Comparison of ENCODE assay signal across 8 cellular contexts in genomic region chrX:43654431-43655150, GRCh38. TPM values are rescaled to one million over a fixed set of nuclear protein-coding genes. Genes with fewer than 3 reads are reported as not detected.
A peak's percentile ranks its signal among the peaks of the same experiment; 100 is the strongest.
DNase-seq lines count a peak whose midpoint lies in the region; ATAC-seq, FAIRE-seq and TF ChIP-seq lines count a peak whose summit lies in the region.

No MANE protein-coding gene starts in this region.

- peak overlapping the region; percentile 90 for H2AFZ ChIP-seq in endothelial cell of umbilical vein (ENCODE audit: low read depth, low read length)

- dilution Hi-C loops in endothelial cell of umbilical vein (cut with MboI; ENCODE audit: extremely low pct_ligation_motif_present, low sequenced_read_pairs), result no loop called here

- H3K9ac ChIP-seq in NT2/D1 (ENCODE audit: insufficient read length, low read depth), result peak overlapping the region; percentile 72
- H3K9ac ChIP-seq in endothelial cell of umbilical vein (replicated peaks; ENCODE audit: extremely low read depth, insufficient read depth, low read length), result peak overlapping the region; percentile 95

- H3K4me3 ChIP-seq in NT2/D1 (ENCODE audit: insufficient read length, low read depth), result peak overlapping the region; percentile 66
- H3K4me3 ChIP-seq in endothelial cell of umbilical vein (replicated peaks in 1 of 3; ENCODE audit: insufficient read depth in 1 of 3, low read depth in 1 of 3, low read length in 3 of 3), result peak overlapping the region; percentile 42 to 76 (median 74)

- peak overlapping the region; percentile 95 for H3K27ac ChIP-seq in endothelial cell of umbilical vein (ENCODE audit: insufficient read depth, low read depth, low read length)

- H3K27ac Mint-ChIP-seq in mesothelial cell of epicardium, result peak overlapping the region; percentile 100

- peak; percentile 96 for ATAC-seq in GM21381 (IDR thresholded peaks at IDR 0.05; ENCODE audit: unreplicated experiment)

- DNase-seq in CMK (ENCODE audit: low read depth), result peak; percentile 81
- DNase-seq in HT1080 (ENCODE audit: low read depth), result peak; percentile 89
- peak; percentile 82 for DNase-seq in NT2/D1 (ENCODE audit: low read depth, low spot score)
- peak; percentile 72 for DNase-seq in activated T-cell treated with anti-CD3 and anti-CD28 coated beads for 24 hours (ENCODE audit: low read depth)
- DNase-seq in endothelial cell of umbilical vein (ENCODE audit: low read depth, low spot score), result peak; percentile 92
- DNase-seq in mesothelial cell of epicardium (ENCODE audit: low spot score in 2 of 2, unreplicated experiment in 2 of 2), result peak; percentile 78 to 89
- DNase-seq in stimulated activated CD8-positive, alpha-beta memory T cell treated with anti-CD3 and anti-CD28 coated beads, Interleukin-15, amount 100 ng/mL, for 4 hours (ENCODE audit: low read depth in 2 of 2), result peak; percentile 67

- H4K20me1 ChIP-seq in endothelial cell of umbilical vein (replicated peaks; ENCODE audit: control insufficient read depth, extremely low read depth, insufficient read depth, low read length), result no peaks in the 10 kb centered on the region

- H3K9me3 ChIP-seq in NT2/D1 (ENCODE audit: insufficient read depth, low read length), result no peaks in the 10 kb centered on the region
- no peaks in the 10 kb centered on the region for H3K9me3 ChIP-seq in endothelial cell of umbilical vein (replicated peaks; ENCODE audit: control insufficient read depth, insufficient read depth, low read length)

- no TSS peak for BruUV-seq in endothelial cell of umbilical vein (replicated peaks; lab: Mats Ljungman, UMichigan)

- H3K27me3 ChIP-seq in NT2/D1 (ENCODE audit: insufficient read depth, insufficient read length), result peaks cover 17% of the 10 kb centered on the region
- no peaks in the 10 kb centered on the region for H3K27me3 ChIP-seq in endothelial cell of umbilical vein (ENCODE audit: control insufficient read depth in 2 of 2, insufficient read depth in 2 of 2, low read length in 2 of 2)

- FAIRE-seq in endothelial cell of umbilical vein (lab: Jason Lieb, UNC), result peak; percentile 94

- no peaks in the 10 kb centered on the region for H3K79me2 ChIP-seq in endothelial cell of umbilical vein (ENCODE audit: control insufficient read depth, insufficient read depth, low read length)

- peak overlapping the region; percentile 93 for H3K4me3 Mint-ChIP-seq in mesothelial cell of epicardium

- peaks cover 11% of the 10 kb centered on the region for H3K9me3 Mint-ChIP-seq in mesothelial cell of epicardium

- peak; percentile 52 for TF ChIP-seq POLR2A in endothelial cell of umbilical vein (IDR thresholded peaks at IDR 0.05; ENCODE audit: low read depth, low read length)

- H3K4me2 ChIP-seq in endothelial cell of umbilical vein (ENCODE audit: insufficient read depth, low read length), result peak overlapping the region; percentile 67

- CTCF ChIA-PET in endothelial cell of umbilical vein (lab: Charles Lee), result interaction anchor here (0.8 to 2.4 kb wide), 5 partner anchors 49 to 96 kb away, joined by 3 to 20 read pairs (median 5); no protein-coding TSS in a partner anchor

- TF ChIP-seq CTCF in endothelial cell of umbilical vein (IDR thresholded peaks at IDR 0.05; ENCODE audit: extremely low read depth in 1 of 2, insufficient read depth in 1 of 2, low read depth in 1 of 2, low read length in 2 of 2), result peak; percentile 9 to 41
- no peak for TF ChIP-seq CTCF in mesothelial cell of epicardium (IDR thresholded peaks at IDR 0.05; ENCODE audit: unreplicated experiment)

- no peaks in the 10 kb centered on the region for H3K4me1 ChIP-seq in NT2/D1 (ENCODE audit: insufficient read depth, insufficient read length)
- H3K4me1 ChIP-seq in endothelial cell of umbilical vein (ENCODE audit: control insufficient read depth, extremely low read depth, insufficient read depth, low read length), result no peaks in the 10 kb centered on the region

- no peaks in the 10 kb centered on the region for H3K36me3 Mint-ChIP-seq in mesothelial cell of epicardium

- H3K4me1 Mint-ChIP-seq in mesothelial cell of epicardium, result no peaks in the 10 kb centered on the region

- H3K27me3 Mint-ChIP-seq in mesothelial cell of epicardium (ENCODE audit: low read depth), result no peaks in the 10 kb centered on the region

- intact Hi-C loops in endothelial cell of umbilical vein (cut with micrococcal nuclease), result loop anchor here (1.0 kb wide), 2 partner anchors 49 to 96 kb away; no protein-coding TSS in a partner anchor

- H3K9me1 ChIP-seq in endothelial cell of umbilical vein (replicated peaks; ENCODE audit: control insufficient read depth, extremely low read depth, insufficient read depth, low read length), result no peaks in the 10 kb centered on the region

- H3K36me3 ChIP-seq in NT2/D1 (ENCODE audit: insufficient read depth, insufficient read length, low read length), result no peaks in the 10 kb centered on the region
- no peaks in the 10 kb centered on the region for H3K36me3 ChIP-seq in endothelial cell of umbilical vein (ENCODE audit: control insufficient read depth in 2 of 2, extremely low read depth in 1 of 2, insufficient read depth in 2 of 2, low read length in 2 of 2)

- POLR2A ChIA-PET in endothelial cell of umbilical vein (lab: Charles Lee), result interaction anchor here (1.0 kb wide), 1 partner anchor 53 kb away, joined by 3 read pairs; no protein-coding TSS in a partner anchor

TF ChIP-seq in endothelial cell of umbilical vein, 7 proteins besides CTCF, POLR2A, EP300 and RAD21:
- TF ChIP-seq FOS (IDR thresholded peaks at IDR 0.05; ENCODE audit: borderline replicate concordance, insufficient read depth, low read length), result no peak
- TF ChIP-seq POLR2AphosphoS5 (IDR thresholded peaks at IDR 0.05; ENCODE audit: insufficient read depth, low read depth, low read length), result peak; percentile 38

RNA-seq across cellular contexts. Expression of gene MAOA, which starts 1.5 kb away (rescaled TPM):
- 9.3 and 14.5 TPM in 2 replicates for total RNA-seq in HT1080 (2014; rRNA removed; shearing (Covaris generic))
- 6.6 and 7.4 TPM in 2 replicates for polyA plus RNA-seq in HT1080 (2015; cell fraction: cytosol; rRNA removed)
- polyA plus RNA-seq in HT1080 (2015; cell fraction: nucleus; rRNA removed), result 5.9 and 8.2 TPM in 2 replicates
- 18.1 and 23.5 TPM in 2 replicates for total RNA-seq in endothelial cell of umbilical vein
- polyA plus RNA-seq in endothelial cell of umbilical vein, result 8.7 and 12.6 TPM in 2 replicates
- 17.3 and 17.7 TPM in 2 replicates for polyA plus RNA-seq in endothelial cell of umbilical vein (2011; cell fraction: cytosol; rRNA removed)
- 17.5 and 22.0 TPM in 2 replicates for polyA plus RNA-seq in endothelial cell of umbilical vein (2011; cell fraction: nucleus; rRNA removed)
- 13.2 and 14.9 TPM in 2 replicates for polyA plus RNA-seq in endothelial cell of umbilical vein (2012)
- polyA minus RNA-seq in endothelial cell of umbilical vein, result 31.7 and 37.5 TPM in 2 replicates
- polyA minus RNA-seq in endothelial cell of umbilical vein (2011; cell fraction: cytosol; rRNA and poly(A)+ RNA removed), result 0.41 TPM
- 10.8 and 14.8 TPM in 2 replicates for polyA minus RNA-seq in endothelial cell of umbilical vein (2011; cell fraction: nucleus; rRNA and poly(A)+ RNA removed)
- total RNA-seq in mesothelial cell of epicardium, result 0.51 to 1.1 TPM (median 0.63 TPM) in 3 replicates

Comparison
In these comparisons a context has a peak if more than half of its experiments do, and no peak if none do; other contexts are left out.
1. Peak in every context shown above with its lines: DNase-seq, ATAC-seq, H3K4me3 ChIP-seq and H3K27ac ChIP-seq.